Comparison of ENCODE assay signal across 11 cellular contexts in the genomic region with DNA sequence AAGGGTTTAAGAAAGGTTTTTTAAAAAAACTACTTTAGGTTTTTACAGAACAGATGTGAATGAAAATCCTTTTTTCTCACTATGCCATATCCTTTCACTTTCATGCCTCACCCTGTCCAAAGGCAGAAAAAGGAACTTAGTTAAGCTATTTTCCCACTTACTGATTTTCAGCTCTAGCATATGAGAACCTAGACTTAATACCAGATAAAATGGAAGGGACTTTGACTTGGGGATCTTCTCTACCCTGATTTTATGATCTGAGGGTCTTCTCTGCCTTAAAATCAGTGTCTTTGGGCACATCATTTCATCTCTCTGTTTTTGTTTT. TPM values are rescaled to one million over a fixed set of nuclear protein-coding genes. Genes with fewer than 3 reads are reported as not detected.
DNase-seq lines count a peak whose midpoint lies in the region; ATAC-seq and TF ChIP-seq lines count a peak whose summit lies in the region.
"Had no signal": no experiment of that assay in that cellular context is flagged by ENCODE, and none has a peak within 500 bp of the region (broad histone marks: within the 10 kb centered on the region; RNA-seq: fewer than 3 reads in every experiment).

No MANE protein-coding gene starts in this region.

- no peak for TF ChIP-seq CTCF in suprapubic skin (IDR thresholded peaks at IDR 0.05)

- peak overlapping the region; percentile 8 for H3K27ac ChIP-seq in layer of hippocampus (ENCODE audit: low read depth, low read length)
- peak overlapping the region; percentile 85 for H3K27ac ChIP-seq in suprapubic skin
- H3K27ac ChIP-seq: neural progenitor cell had no signal

- no peaks in the 10 kb centered on the region for H3K36me3 ChIP-seq in suprapubic skin
- H3K36me3 ChIP-seq: neural progenitor cell had no signal

- intact Hi-C loops in posterior vena cava (cut with DNase I) = loop anchor here in 1 of 2 donors (5.0 kb wide), 1 partner anchor 44 kb away; the partner anchor contains the start of gene FNIP2

- no peak for TF ChIP-seq EP300 in suprapubic skin (IDR thresholded peaks at IDR 0.05)

- no peaks in the 10 kb centered on the region for H3K9me3 ChIP-seq in suprapubic skin

- no peaks in the 10 kb centered on the region for H3K9me3 Mint-ChIP-seq in activated naive CD8-positive, alpha-beta T cell treated with anti-CD3 and anti-CD28 coated beads, Interleukin-2, amount 10 ng/mL, durations not matched to agents 7 days and 5 days
- H3K9me3 Mint-ChIP-seq: neural progenitor cell had no signal

- DNase-seq in SIG-M5 treated with dmso at 0.1 percent for 504 hours (lab: John Stamatoyannopoulos, UW; ENCODE audit: unreplicated experiment) (peak; percentile 30), SIG-M5 (lab: John Stamatoyannopoulos, UW) (no peak), suprapubic skin (ENCODE audit: low spot score in 2 of 2) (no peak), NCI-H82 (lab: John Stamatoyannopoulos, UW) (no peak), posterior vena cava (ENCODE audit: low spot score) (no peak)
- DNase-seq in activated naive CD8-positive, alpha-beta T cell treated with anti-CD3 and anti-CD28 coated beads, Interleukin-2, amount 10 ng/mL, durations not matched to agents 7 days and 5 days = no peak
- DNase-seq: NCI-H1105 had no signal

- H3K4me1 ChIP-seq in suprapubic skin = peaks cover 58% of the 10 kb centered on the region
- H3K4me1 ChIP-seq: neural progenitor cell had no signal

- H3K4me3 ChIP-seq in suprapubic skin = no peak overlapping the region
- H3K4me3 ChIP-seq: neural progenitor cell had no signal

- ATAC-seq in activated naive CD8-positive, alpha-beta T cell treated with anti-CD3 and anti-CD28 coated beads, Interleukin-2, amount 10 ng/mL, durations not matched to agents 7 days and 5 days (ENCODE audit: low read depth) = no peak
- ATAC-seq in GM21423 (IDR thresholded peaks at IDR 0.05; ENCODE audit: unreplicated experiment) = no peak

- no peaks in the 10 kb centered on the region for H3K27me3 ChIP-seq in layer of hippocampus (ENCODE audit: control insufficient read depth, insufficient read depth, low read length)
- no peaks in the 10 kb centered on the region for H3K27me3 ChIP-seq in suprapubic skin
- H3K27me3 ChIP-seq: neural progenitor cell had no signal

- peaks cover 22% of the 10 kb centered on the region for H3K4me1 Mint-ChIP-seq in activated naive CD8-positive, alpha-beta T cell treated with anti-CD3 and anti-CD28 coated beads, Interleukin-2, amount 10 ng/mL, durations not matched to agents 7 days and 5 days

- POLR2A ChIA-PET in activated naive CD8-positive, alpha-beta T cell treated with anti-CD3 and anti-CD28 coated beads, Interleukin-2, amount 10 ng/mL, durations not matched to agents 7 days and 5 days (lab: Charles Lee) = interaction anchor here (1.3 kb wide), 1 partner anchor 11 kb away, joined by 3 read pairs; no protein-coding TSS in a partner anchor

- H3K27me3 Mint-ChIP-seq in activated naive CD8-positive, alpha-beta T cell treated with anti-CD3 and anti-CD28 coated beads, Interleukin-2, amount 10 ng/mL, durations not matched to agents 7 days and 5 days = no peaks in the 10 kb centered on the region
- H3K27me3 Mint-ChIP-seq: activated CD4-positive, alpha-beta T cell treated with anti-CD3 and anti-CD28 coated beads, Interleukin-2, amount 10 ng/mL, durations not matched to agents 24 days and 14 days had no signal

- H3K27ac Mint-ChIP-seq in activated naive CD8-positive, alpha-beta T cell treated with anti-CD3 and anti-CD28 coated beads, Interleukin-2, amount 10 ng/mL, durations not matched to agents 7 days and 5 days = no peak overlapping the region
- H3K27ac Mint-ChIP-seq: neural progenitor cell had no signal

- TF ChIP-seq POLR2A in suprapubic skin (IDR thresholded peaks at IDR 0.05) = no peak

- H3K4me3 Mint-ChIP-seq in activated naive CD8-positive, alpha-beta T cell treated with anti-CD3 and anti-CD28 coated beads, Interleukin-2, amount 10 ng/mL, durations not matched to agents 7 days and 5 days = peak overlapping the region; percentile 80
- H3K4me3 Mint-ChIP-seq: neural progenitor cell had no signal

- peaks cover 2% of the 10 kb centered on the region for H3K36me3 Mint-ChIP-seq in activated naive CD8-positive, alpha-beta T cell treated with anti-CD3 and anti-CD28 coated beads, Interleukin-2, amount 10 ng/mL, durations not matched to agents 7 days and 5 days

RNA-seq across cellular contexts. Expression of gene FNIP2, which starts 42.4 kb away (rescaled TPM):
- 10 to 100 TPM; 15.3 to 15.7 TPM for total RNA-seq in activated naive CD8-positive, alpha-beta T cell treated with anti-CD3 and anti-CD28 coated beads, Interleukin-2, amount 10 ng/mL, durations not matched to agents 7 days and 5 days
- total RNA-seq in suprapubic skin (10 to 100 TPM; 21.4 to 31.7 (median 28.1) TPM), posterior vena cava (10 to 100 TPM; 37.9 to 93.0 TPM)
